ENCODE assay signal across 20 cellular contexts in the genomic region with DNA sequence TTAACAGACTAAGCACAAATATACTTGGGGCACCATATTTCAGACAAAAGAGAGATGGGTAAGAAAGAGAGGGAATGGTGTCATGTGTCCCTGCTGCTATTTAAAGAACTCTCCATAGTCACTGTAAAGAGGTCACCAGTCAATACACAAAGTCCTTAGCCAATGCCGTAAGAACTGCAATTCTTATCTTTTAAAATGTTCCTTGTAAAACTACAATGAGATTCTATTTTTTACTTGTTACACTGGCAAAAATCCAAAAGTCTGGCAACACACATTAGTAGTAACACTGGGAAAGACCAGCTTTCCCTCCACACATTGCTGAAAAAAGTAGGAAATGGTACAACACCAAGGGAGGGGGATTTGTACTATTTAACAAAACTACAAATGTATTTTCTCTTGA.
DNase-seq lines count a peak whose midpoint lies in the region; ATAC-seq and TF ChIP-seq lines count a peak whose summit lies in the region.
"Had no signal": no experiment of that assay in that cellular context is flagged by ENCODE, and none has a peak within 500 bp of the region (broad histone marks: within the 10 kb centered on the region; RNA-seq: fewer than 3 reads in every experiment).

No MANE protein-coding gene starts in this region.

- DNase-seq in adipocyte (ENCODE audit: low read depth) (peak; percentile 1), heart left ventricle (no peak), neural progenitor cell (ENCODE audit: low spot score) (no peak), GM13976 (ENCODE audit: low spot score) (no peak), mammary epithelial cell (no peak), epidermal melanocyte (ENCODE audit: insufficient read length, low spot score) (no peak)
- DNase-seq: activated CD8-positive, alpha-beta memory T cell treated with anti-CD3 and anti-CD28 coated beads for 24 hours; activated naive CD4-positive, alpha-beta T cell treated with anti-CD3 and anti-CD28 coated beads, Interleukin-2, amount 10 ng/mL, durations not matched to agents 7 days and 5 days; activated T-cell treated with anti-CD3 and anti-CD28 coated beads, Interleukin-2, amount 50 U/mL, for 48 hours; kidney glomerular epithelial cell; midbrain; NCI-H526 treated with DMSO at 0.1 percent for 48 hours; nephron progenitor cell; stimulated activated CD4-positive, alpha-beta T cell treated with anti-CD3 and anti-CD28 coated beads, Interleukin-2, amount 100 ng/mL, for 48 hours; stimulated activated naive CD4-positive, alpha-beta T cell treated with Interleukin-2 at 50 U/mL for 16 hours; trophoblast cell had no signal

- no peak for TF ChIP-seq POLR2A in heart left ventricle (IDR thresholded peaks at IDR 0.05)

- H3F3A ChIP-seq in neural progenitor cell (ENCODE audit: low read depth): no peaks in the 10 kb centered on the region

- no peak overlapping the region for H3K4me3 Mint-ChIP-seq in neural progenitor cell
- H3K4me3 Mint-ChIP-seq: activated naive CD4-positive, alpha-beta T cell treated with anti-CD3 and anti-CD28 coated beads, Interleukin-2, amount 10 ng/mL, durations not matched to agents 7 days and 5 days; nephron progenitor cell had no signal

- H3K27me3 ChIP-seq in adipocyte (replicated peaks; ENCODE audit: control insufficient read depth, insufficient read depth, low read length) (no peaks in the 10 kb centered on the region), heart left ventricle (no peaks in the 10 kb centered on the region), neural progenitor cell (no peaks in the 10 kb centered on the region), mammary epithelial cell (ENCODE audit: insufficient read depth, low read length) (no peaks in the 10 kb centered on the region)

- H3K27ac ChIP-seq in HEK293 (ENCODE audit: extremely low read depth, low read depth, low read length) (peak overlapping the region; percentile 35; the same call in 1 of the 2 replicates), heart left ventricle (peak overlapping the region in 10 of 12 donors; percentile 45 to 80 (median 69)), neural progenitor cell (no peak overlapping the region), mammary epithelial cell (ENCODE audit: insufficient read depth, low read depth, low read length) (no peak overlapping the region)
- H3K27ac ChIP-seq: prostate gland had no signal

- peaks cover 1% of the 10 kb centered on the region for H3K36me3 Mint-ChIP-seq in neural progenitor cell
- H3K36me3 Mint-ChIP-seq: activated naive CD4-positive, alpha-beta T cell treated with anti-CD3 and anti-CD28 coated beads, Interleukin-2, amount 10 ng/mL, durations not matched to agents 7 days and 5 days had no signal

- H3K4me1 ChIP-seq in HEK293 (ENCODE audit: control insufficient read depth, insufficient read depth, low read length): peaks cover 37% of the 10 kb centered on the region
- H3K4me1 ChIP-seq in adipocyte (ENCODE audit: control insufficient read depth, insufficient read depth, low read length): no peaks in the 10 kb centered on the region
- peaks cover 0 to 37% (median 15%) of the 10 kb centered on the region in 12 donors for H3K4me1 ChIP-seq in heart left ventricle
- H3K4me1 ChIP-seq in neural progenitor cell: peaks cover 20% of the 10 kb centered on the region
- no peaks in the 10 kb centered on the region for H3K4me1 ChIP-seq in mammary epithelial cell (ENCODE audit: insufficient read depth, low read length)
- H3K4me1 ChIP-seq: prostate gland had no signal

- dilution Hi-C loops in mammary epithelial cell (cut with HindIII; ENCODE audit: low sequenced_read_pairs): no loop called here

- no peaks in the 10 kb centered on the region for H4K20me1 ChIP-seq in neural progenitor cell (ENCODE audit: low read depth)
- H4K20me1 ChIP-seq in mammary epithelial cell (ENCODE audit: insufficient read depth, low read length): no peaks in the 10 kb centered on the region

- CTCF ChIA-PET in HEK293 (lab: Yijun Ruan, JAX) (no interaction called here), mammary epithelial cell (lab: Charles Lee; ENCODE audit: low non-redundant PET) (no interaction called here)

- H3K4me2 ChIP-seq in neural progenitor cell (peak overlapping the region; percentile 4), mammary epithelial cell (ENCODE audit: insufficient read depth, low read depth, low read length) (no peak overlapping the region)
- H3K4me2 ChIP-seq: smooth muscle cell had no signal

- H3K4me3 ChIP-seq in HEK293 (ENCODE audit: low read depth, low read length) (no peak overlapping the region), adipocyte (ENCODE audit: low read length) (no peak overlapping the region), heart left ventricle (no peak overlapping the region), neural progenitor cell (no peak overlapping the region), mammary epithelial cell (replicated peaks in 1 of 3; ENCODE audit: insufficient read depth in 1 of 3, low read depth in 2 of 3, low read length in 3 of 3) (no peak overlapping the region)
- H3K4me3 ChIP-seq: prostate gland, smooth muscle cell had no signal

- H3K27me3 Mint-ChIP-seq in neural progenitor cell (ENCODE audit: insufficient read depth, low read depth): no peaks in the 10 kb centered on the region
- H3K27me3 Mint-ChIP-seq: activated naive CD4-positive, alpha-beta T cell treated with anti-CD3 and anti-CD28 coated beads, Interleukin-2, amount 10 ng/mL, durations not matched to agents 7 days and 5 days had no signal

- WGBS in heart left ventricle, 4 donors: 0 to 10% (median 7%) methylated on average over 1 of the region's 1 CpG
- 92% methylated on average over 1 of the region's 1 CpG for WGBS in mammary epithelial cell (ENCODE audit: low coverage, missing lambda C conversion rate)

- no peak overlapping the region for H3K9ac ChIP-seq in adipocyte (ENCODE audit: low read length)
- H3K9ac ChIP-seq in neural progenitor cell: no peak overlapping the region
- no peak overlapping the region for H3K9ac ChIP-seq in mammary epithelial cell (ENCODE audit: insufficient read depth, low read length)

- BruUV-seq in mammary epithelial cell (replicated peaks; lab: Mats Ljungman, UMichigan): no TSS peak

- H3K9me3 ChIP-seq in HEK293 (ENCODE audit: control insufficient read depth, insufficient read depth, low read depth, low read length): no peaks in the 10 kb centered on the region
- no peaks in the 10 kb centered on the region for H3K9me3 ChIP-seq in adipocyte (ENCODE audit: control insufficient read depth, low read length)
- H3K9me3 ChIP-seq in heart left ventricle: peaks cover 0 to 6% (median 0%) of the 10 kb centered on the region in 12 donors
- no peaks in the 10 kb centered on the region for H3K9me3 ChIP-seq in neural progenitor cell (ENCODE audit: low read depth)
- no peaks in the 10 kb centered on the region for H3K9me3 ChIP-seq in mammary epithelial cell (replicated peaks; ENCODE audit: insufficient read depth, low read length)
- H3K9me3 ChIP-seq: prostate gland had no signal

- in situ Hi-C loops in GM13976 (cut with MboI; ENCODE audit: low sequenced_read_pairs, unreplicated experiment) (no loop called here), mammary epithelial cell (cut with MboI; ENCODE audit: low sequenced_read_pairs in 2 of 2) (no loop called here)

- TF ChIP-seq CTCF in HEK293 (tag by site-specific recombination; IDR thresholded peaks at IDR 0.05) (no peak), heart left ventricle (IDR thresholded peaks at IDR 0.05) (no peak), neural progenitor cell (IDR thresholded peaks at IDR 0.05) (no peak), GM13976 (IDR thresholded peaks at IDR 0.05; ENCODE audit: borderline replicate concordance, control extremely low read depth, extremely low read depth, insufficient read depth, missing control alignments) (no peak), mammary epithelial cell (conservative IDR thresholded peaks at IDR 0.05 in 1 of 2, IDR thresholded peaks at IDR 0.05 in 1 of 2; ENCODE audit: extremely low read depth in 1 of 2, insufficient read depth in 1 of 2, low read depth in 1 of 2, low read length in 2 of 2) (no peak)

- H3K36me3 ChIP-seq in HEK293 (ENCODE audit: control insufficient read depth in 2 of 2, insufficient read depth in 1 of 2, low read length in 2 of 2): no peaks in the 10 kb centered on the region
- H3K36me3 ChIP-seq in adipocyte (ENCODE audit: control insufficient read depth, insufficient read depth, low read length, severe bottlenecking): no peaks in the 10 kb centered on the region
- H3K36me3 ChIP-seq in heart left ventricle: no peaks in the 10 kb centered on the region
- H3K36me3 ChIP-seq in neural progenitor cell: no peaks in the 10 kb centered on the region
- no peaks in the 10 kb centered on the region for H3K36me3 ChIP-seq in mammary epithelial cell (ENCODE audit: insufficient read depth, low read length)
- H3K36me3 ChIP-seq: prostate gland had no signal

- H2AFZ ChIP-seq in neural progenitor cell (replicated peaks) (no peak overlapping the region), mammary epithelial cell (ENCODE audit: low read depth, low read length) (no peak overlapping the region)

- no peaks in the 10 kb centered on the region for H3K79me2 ChIP-seq in neural progenitor cell (ENCODE audit: low read depth)
- H3K79me2 ChIP-seq in mammary epithelial cell (ENCODE audit: insufficient read depth, low read length): no peaks in the 10 kb centered on the region

- POLR2A ChIA-PET in HEK293 (lab: Yijun Ruan, JAX): no interaction called here

- ATAC-seq in heart left ventricle: peak; percentile 96 to 97 (median 97)
- ATAC-seq: activated CD4-positive, CD25-positive, alpha-beta regulatory T cell treated with anti-CD3 and anti-CD28 coated beads, Interleukin-2, amount 50 U/mL, for 24 hours had no signal

- peaks cover 26% of the 10 kb centered on the region for H3K4me1 Mint-ChIP-seq in neural progenitor cell
- H3K4me1 Mint-ChIP-seq: activated naive CD4-positive, alpha-beta T cell treated with anti-CD3 and anti-CD28 coated beads, Interleukin-2, amount 10 ng/mL, durations not matched to agents 7 days and 5 days; nephron progenitor cell had no signal

- H3K9me3 Mint-ChIP-seq in neural progenitor cell: no peaks in the 10 kb centered on the region
- H3K9me3 Mint-ChIP-seq: activated naive CD4-positive, alpha-beta T cell treated with anti-CD3 and anti-CD28 coated beads, Interleukin-2, amount 10 ng/mL, durations not matched to agents 7 days and 5 days; nephron progenitor cell had no signal

- H3K27ac Mint-ChIP-seq in neural progenitor cell: no peak overlapping the region
- H3K27ac Mint-ChIP-seq: activated naive CD4-positive, alpha-beta T cell treated with anti-CD3 and anti-CD28 coated beads, Interleukin-2, amount 10 ng/mL, durations not matched to agents 7 days and 5 days had no signal

- intact Hi-C loops in heart left ventricle (cut with DNase I): no loop called here
- intact Hi-C loops in mammary epithelial cell (cut with micrococcal nuclease): no loop called here

TF ChIP-seq in HEK293, 187 proteins besides CTCF, POLR2A, EP300 and RAD21 (continues in another document):
- TF ChIP-seq ZNF707 (tag by site-specific recombination; IDR thresholded peaks at IDR 0.05) (no peak), ZNF146 (tag by site-specific recombination; IDR thresholded peaks at IDR 0.05) (no peak)

Comparison
In these comparisons a context has a peak if more than half of its experiments do, and no peak if none do; other contexts are left out.
1. H3K27ac ChIP-seq: peak in HEK293 (single experiment) and heart left ventricle (10 of 12); none in neural progenitor cell (single experiment) and mammary epithelial cell (single experiment).